11 cellular contexts compared by ENCODE assay signal in genomic region chrX:53073115-53073581, GRCh38. TPM values are rescaled to one million over a fixed set of nuclear protein-coding genes. Genes with fewer than 3 reads are reported as not detected.
A peak's percentile ranks its signal among the peaks of the same experiment; 100 is the strongest.
DNase-seq lines count a peak whose midpoint lies in the region; ATAC-seq and TF ChIP-seq lines count a peak whose summit lies in the region.
"Had no signal": no experiment of that assay in that cellular context is flagged by ENCODE, and none has a peak within 500 bp of the region (broad histone marks: within the 10 kb centered on the region; RNA-seq: fewer than 3 reads in every experiment).

No MANE protein-coding gene starts in this region.

- H2AFZ ChIP-seq in KMS-11 (ENCODE audit: low read depth): peak overlapping the region; percentile 90

- H3K4me3 Mint-ChIP-seq in CD4-positive, CD25-positive, alpha-beta regulatory T cell: peak overlapping the region in 3 of 4 donors; percentile 39 to 61 (median 53)
- H3K4me3 Mint-ChIP-seq in naive B cell: peak overlapping the region in 6 of 8 donors; percentile 50 to 89 (median 69)

- no peak for DNase-seq in CD4-positive, CD25-positive, alpha-beta regulatory T cell
- peak; percentile 12 to 39 for DNase-seq in SJCRH30
- DNase-seq in naive B cell: no peak
- no peak for DNase-seq in activated gamma-delta T cell treated with Interleukin-2 at 50 U/mL for 16 hours
- no peak for DNase-seq in NK-92 treated with Interleukin-12 subunit alpha and Interleukin-12 subunit beta, amount 100 ng/mL, for 24 hours (lab: John Stamatoyannopoulos, UW)
- DNase-seq: effector CD4-positive, alpha-beta T cell; T1000 had no signal

- H3K27ac ChIP-seq in CD4-positive, CD25-positive, alpha-beta regulatory T cell (ENCODE audit: insufficient read depth, low read length, poor library complexity, severe bottlenecking): no peak overlapping the region
- H3K27ac ChIP-seq in KMS-11 (peak overlapping the region; percentile 78), SJCRH30 (no peak overlapping the region)

- no peaks in the 10 kb centered on the region for H3K27me3 ChIP-seq in CD4-positive, CD25-positive, alpha-beta regulatory T cell (ENCODE audit: control insufficient read depth, insufficient read depth, low read length)
- H3K27me3 ChIP-seq in KMS-11 (ENCODE audit: insufficient read depth, low read depth) (no peaks in the 10 kb centered on the region), SJCRH30 (no peaks in the 10 kb centered on the region)

- no peak overlapping the region for H3K27ac Mint-ChIP-seq in CD4-positive, CD25-positive, alpha-beta regulatory T cell
- H3K27ac Mint-ChIP-seq in naive B cell: peak overlapping the region in 5 of 6 donors; percentile 51 to 96 (median 80)

- H3K36me3 ChIP-seq in CD4-positive, CD25-positive, alpha-beta regulatory T cell (ENCODE audit: control insufficient read depth, insufficient read depth, low read length): no peaks in the 10 kb centered on the region
- H3K36me3 ChIP-seq in KMS-11 (ENCODE audit: insufficient read depth) (no peaks in the 10 kb centered on the region), SJCRH30 (no peaks in the 10 kb centered on the region)

- ATAC-seq in CD4-positive, CD25-positive, alpha-beta regulatory T cell (ENCODE audit: low read depth in 2 of 2): no peak
- ATAC-seq in naive B cell (ENCODE audit: low read depth in 2 of 2) (no peak), HG02981 (IDR thresholded peaks at IDR 0.05; ENCODE audit: unreplicated experiment) (no peak), GM18505 (IDR thresholded peaks at IDR 0.05; ENCODE audit: unreplicated experiment) (no peak)

- H3K4me2 ChIP-seq in KMS-11: peak overlapping the region; percentile 93

- peaks cover 4 to 15% (median 4%) of the 10 kb centered on the region in 4 donors for H3K4me1 Mint-ChIP-seq in CD4-positive, CD25-positive, alpha-beta regulatory T cell
- peaks cover 14 to 23% (median 15%) of the 10 kb centered on the region in 3 donors for H3K4me1 Mint-ChIP-seq in naive B cell

- no peaks in the 10 kb centered on the region for H3K36me3 Mint-ChIP-seq in CD4-positive, CD25-positive, alpha-beta regulatory T cell
- H3K36me3 Mint-ChIP-seq in naive B cell: no peaks in the 10 kb centered on the region

- no peak for TF ChIP-seq CTCF in KMS-11 (conservative IDR thresholded peaks at IDR 0.05; ENCODE audit: low read depth, low read length)

- H3K4me1 ChIP-seq in CD4-positive, CD25-positive, alpha-beta regulatory T cell (ENCODE audit: control insufficient read depth, insufficient read depth, low read length, poor library complexity, severe bottlenecking): peaks cover 12% of the 10 kb centered on the region
- no peaks in the 10 kb centered on the region for H3K4me1 ChIP-seq in KMS-11 (ENCODE audit: low read depth, poor library complexity, severe bottlenecking)
- no peaks in the 10 kb centered on the region for H3K4me1 ChIP-seq in SJCRH30

- H3K9ac ChIP-seq in KMS-11: peak overlapping the region; percentile 66; the same call in 1 of the 2 replicates

- H3K9me3 ChIP-seq in CD4-positive, CD25-positive, alpha-beta regulatory T cell (ENCODE audit: control insufficient read depth in 2 of 2, low read length in 2 of 2): no peaks in the 10 kb centered on the region
- no peaks in the 10 kb centered on the region for H3K9me3 ChIP-seq in SJCRH30 (replicated peaks)

- no peaks in the 10 kb centered on the region for H3K79me2 ChIP-seq in KMS-11 (ENCODE audit: insufficient read depth, low read depth)

- no peaks in the 10 kb centered on the region for H3K9me3 Mint-ChIP-seq in CD4-positive, CD25-positive, alpha-beta regulatory T cell
- peaks cover 0 to 2% (median 0%) of the 10 kb centered on the region in 7 donors for H3K9me3 Mint-ChIP-seq in naive B cell
- H3K9me3 Mint-ChIP-seq: stimulated activated naive CD8-positive, alpha-beta T cell treated with anti-CD3 and anti-CD28 coated beads, Interleukin-15, Interleukin-2, amounts not matched to agents 100 ng/mL and 50 ng/mL, for 24 hours had no signal

- no peak for TF ChIP-seq POLR2A in GM18505 (IDR thresholded peaks at IDR 0.05; ENCODE audit: borderline replicate concordance, extremely low read depth, insufficient read depth, insufficient read length)

- no peaks in the 10 kb centered on the region for H4K20me1 ChIP-seq in KMS-11 (ENCODE audit: insufficient read depth)

- H3K4me3 ChIP-seq in CD4-positive, CD25-positive, alpha-beta regulatory T cell (ENCODE audit: low read depth, low read length): no peak overlapping the region
- no peak overlapping the region for H3K4me3 ChIP-seq in KMS-11 (IDR thresholded peaks at IDR 0.05; ENCODE audit: insufficient read depth, low read depth, low read length)
- no peak overlapping the region for H3K4me3 ChIP-seq in SJCRH30

- H3K27me3 Mint-ChIP-seq in CD4-positive, CD25-positive, alpha-beta regulatory T cell: no peaks in the 10 kb centered on the region
- no peaks in the 10 kb centered on the region for H3K27me3 Mint-ChIP-seq in naive B cell
- H3K27me3 Mint-ChIP-seq: stimulated activated naive CD8-positive, alpha-beta T cell treated with anti-CD3 and anti-CD28 coated beads, Interleukin-15, Interleukin-2, amounts not matched to agents 100 ng/mL and 50 ng/mL, for 24 hours had no signal

RNA-seq across cellular contexts. Expression of gene TSPYL2, which starts 9.0 kb away (rescaled TPM):
- 333 TPM for total RNA-seq in CD4-positive, CD25-positive, alpha-beta regulatory T cell
- 10 to 100 TPM; 10.1 to 15.6 (median 13.7) TPM for polyA plus RNA-seq in CD4-positive, CD25-positive, alpha-beta regulatory T cell
- total RNA-seq in SJCRH30 (2014; rRNA removed; shearing (Covaris generic)): 9.3 and 11.8 TPM in 2 replicates
- 10 to 100 TPM; 10.9 to 24.0 (median 14.5) TPM for polyA plus RNA-seq in naive B cell (ENCODE audit: low read depth in 6 of 6)

RNA-seq across cellular contexts. Expression of gene KANTR, which starts 20.8 kb away (rescaled TPM):
- 14.1 TPM for total RNA-seq in CD4-positive, CD25-positive, alpha-beta regulatory T cell
- polyA plus RNA-seq in CD4-positive, CD25-positive, alpha-beta regulatory T cell: 1 to 10 TPM in 3 of 4 donors, under 1 TPM in 1; 0.81 to 2.2 (median 1.6) TPM
- 5.7 and 6.7 TPM in 2 replicates for total RNA-seq in SJCRH30 (2014; rRNA removed; shearing (Covaris generic))
- polyA plus RNA-seq in naive B cell (ENCODE audit: low read depth in 6 of 6): 1 to 10 TPM in 5 of 6 donors, not detected in 1; 1.2 to 3.8 (median 2.2) TPM

RNA-seq across cellular contexts. Expression of gene GPR173, which starts 24.6 kb away (rescaled TPM):
- not detected for total RNA-seq in CD4-positive, CD25-positive, alpha-beta regulatory T cell
- not detected for polyA plus RNA-seq in CD4-positive, CD25-positive, alpha-beta regulatory T cell
- 1.3 TPM in 2 replicates for total RNA-seq in SJCRH30 (2014; rRNA removed; shearing (Covaris generic))
- polyA plus RNA-seq in naive B cell (ENCODE audit: low read depth in 6 of 6): not detected

Comparison
In these comparisons a context has a peak if more than half of its experiments do, and no peak if none do; other contexts are left out.
1. DNase-seq: peak in SJCRH30 (2 of 2); none in CD4-positive, CD25-positive, alpha-beta regulatory T cell (0 of 3), naive B cell (single experiment), activated gamma-delta T cell treated with Interleukin-2 at 50 U/mL for 16 hours (single experiment) and NK-92 treated with Interleukin-12 subunit alpha and Interleukin-12 subunit beta, amount 100 ng/mL, for 24 hours (single experiment).
2. H3K27ac Mint-ChIP-seq: peak in naive B cell (5 of 6); none in CD4-positive, CD25-positive, alpha-beta regulatory T cell (0 of 3).
3. RNA of gene TSPYL2, which starts 9.0 kb away (total RNA-seq): 333 TPM in CD4-positive, CD25-positive, alpha-beta regulatory T cell (single experiment); 9.3 to 11.8 TPM in SJCRH30; every median in the first group is over 10 times any median in the second.